ENCODE assay signal across 9 cellular contexts in the genomic region with DNA sequence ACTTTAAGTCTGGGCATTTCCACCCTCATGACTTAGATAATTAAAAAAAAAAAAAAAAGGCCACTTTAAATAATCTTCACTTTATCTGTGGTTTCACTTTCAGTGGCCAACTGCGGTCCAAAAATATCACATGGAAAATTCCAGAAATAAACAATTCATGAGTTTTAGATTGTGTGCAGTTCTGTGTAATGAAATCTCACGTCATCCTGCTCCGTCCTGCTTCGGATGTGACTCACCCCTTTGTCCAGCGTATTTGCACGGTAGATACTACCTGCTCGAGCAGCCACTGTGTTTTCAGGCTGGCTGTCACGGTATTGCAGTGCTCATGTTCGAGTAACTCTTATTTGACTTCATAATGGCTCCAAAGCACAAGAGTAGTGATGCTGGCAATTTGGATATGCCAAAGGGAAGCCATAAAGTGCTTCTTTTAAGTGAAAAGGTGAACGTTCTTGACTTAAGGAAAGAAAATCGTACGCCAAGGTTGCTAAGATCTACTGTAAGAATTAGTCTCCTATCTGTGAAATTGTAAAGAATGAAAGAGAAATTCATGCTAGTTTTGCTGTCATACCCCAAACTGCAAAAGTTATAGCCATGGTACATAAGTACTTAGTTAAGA. TPM values are rescaled to one million over a fixed set of nuclear protein-coding genes. Genes with fewer than 3 reads are reported as not detected.
DNase-seq lines count a peak whose midpoint lies in the region; ATAC-seq and TF ChIP-seq lines count a peak whose summit lies in the region.
"Had no signal": no experiment of that assay in that cellular context is flagged by ENCODE, and none has a peak within 500 bp of the region (broad histone marks: within the 10 kb centered on the region; RNA-seq: fewer than 3 reads in every experiment).

No MANE protein-coding gene starts in this region.

- H3K9me2 ChIP-seq in PC-3 (replicated peaks; ENCODE audit: low read length): no peaks in the 10 kb centered on the region

- CTCF ChIA-PET in PC-3 (lab: Charles Lee): no interaction called here
- CTCF ChIA-PET in activated CD4-positive, alpha-beta memory T cell treated with anti-CD3 and anti-CD28 coated beads, Interleukin-2, amount 10 ng/mL, durations not matched to agents 7 days and 5 days (lab: Charles Lee): no interaction called here

- no peak overlapping the region for H2BK5ac ChIP-seq in mesendoderm (ENCODE audit: low read length)

- intact Hi-C loops in PC-3 (cut with micrococcal nuclease): loop anchor here (1.0 to 10.0 kb wide), 4 partner anchors 59 to 784 kb away; no protein-coding TSS in a partner anchor

- peaks cover 50% of the 10 kb centered on the region for H3K4me1 Mint-ChIP-seq in activated CD4-positive, alpha-beta memory T cell treated with anti-CD3 and anti-CD28 coated beads, Interleukin-2, amount 10 ng/mL, durations not matched to agents 7 days and 5 days

- peaks cover 41% of the 10 kb centered on the region for H3K4me1 ChIP-seq in PC-3 (ENCODE audit: insufficient read depth, low read length)
- H3K4me1 ChIP-seq in mesendoderm (ENCODE audit: control insufficient read depth, low read depth, low read length): peaks cover 2% of the 10 kb centered on the region

- H4K20me1 ChIP-seq in PC-3 (ENCODE audit: low read length): 0 out of 2 replicates have a peak, but pooled peaks cover 6% of the 10 kb centered on the region

- BruUV-seq in PC-3 (replicated peaks; lab: Mats Ljungman, UMichigan): TSS peak; percentile 88

- no peak for TF ChIP-seq CTCF in PC-3 (conservative IDR thresholded peaks at IDR 0.05; ENCODE audit: low read depth, low read length)

- no peaks in the 10 kb centered on the region for H3K27me3 Mint-ChIP-seq in activated CD4-positive, alpha-beta memory T cell treated with anti-CD3 and anti-CD28 coated beads, Interleukin-2, amount 10 ng/mL, durations not matched to agents 7 days and 5 days

- peaks cover 15% of the 10 kb centered on the region for H3K79me1 ChIP-seq in mesendoderm (ENCODE audit: low read length)

- H2BK120ac ChIP-seq in mesendoderm (ENCODE audit: low read depth, low read length): no peak overlapping the region

- H3K9me3 Mint-ChIP-seq in activated CD4-positive, alpha-beta memory T cell treated with anti-CD3 and anti-CD28 coated beads, Interleukin-2, amount 10 ng/mL, durations not matched to agents 7 days and 5 days: no peaks in the 10 kb centered on the region

- H3K23ac ChIP-seq in mesendoderm (ENCODE audit: low read length): peak overlapping the region; percentile 45

- ATAC-seq in HG02623 (IDR thresholded peaks at IDR 0.05; ENCODE audit: unreplicated experiment) (peak; percentile 21), PC-3 (peak; percentile 65)

- no peak overlapping the region for H3K4ac ChIP-seq in mesendoderm (ENCODE audit: low read depth, low read length)

- H3K4me3 ChIP-seq in PC-3 (ENCODE audit: low read length) (peak overlapping the region; percentile 94), mesendoderm (ENCODE audit: low read length) (no peak overlapping the region)

- H3K56ac ChIP-seq in mesendoderm (ENCODE audit: low read length): no peak overlapping the region

- H3K18ac ChIP-seq in mesendoderm (ENCODE audit: low read length): no peak overlapping the region

- H3F3A ChIP-seq in PC-3 (ENCODE audit: low read length, unreplicated experiment): no peaks in the 10 kb centered on the region

- no CpG with 5 or more reads among the region's 12 CpGs for WGBS in mesendoderm (ENCODE audit: extremely low coverage, insufficient coverage, low lambda C conversion rate)

- H3K36me3 ChIP-seq in PC-3 (ENCODE audit: low read depth, low read length) (peaks cover 40% of the 10 kb centered on the region), mesendoderm (ENCODE audit: control insufficient read depth, insufficient read depth, low read length) (peaks cover 5% of the 10 kb centered on the region)

- H2AFZ ChIP-seq in PC-3 (ENCODE audit: low read length): no peak overlapping the region

- peaks cover 56% of the 10 kb centered on the region for H3K36me3 Mint-ChIP-seq in activated CD4-positive, alpha-beta memory T cell treated with anti-CD3 and anti-CD28 coated beads, Interleukin-2, amount 10 ng/mL, durations not matched to agents 7 days and 5 days (ENCODE audit: low read depth)

- H2BK15ac ChIP-seq in mesendoderm (replicated peaks; ENCODE audit: low read depth): no peak overlapping the region

- H3K79me2 ChIP-seq in PC-3 (ENCODE audit: low read length): peaks cover 55% of the 10 kb centered on the region
- peaks cover 5% of the 10 kb centered on the region for H3K79me2 ChIP-seq in mesendoderm (ENCODE audit: control insufficient read depth, insufficient read depth, low read length)

- H3K9ac ChIP-seq in PC-3 (ENCODE audit: low read length) (peak overlapping the region; percentile 98), mesendoderm (ENCODE audit: low read length) (no peak overlapping the region)

- no peak overlapping the region for H3K4me3 Mint-ChIP-seq in activated CD4-positive, alpha-beta memory T cell treated with anti-CD3 and anti-CD28 coated beads, Interleukin-2, amount 10 ng/mL, durations not matched to agents 7 days and 5 days

- H3K27ac Mint-ChIP-seq in activated CD4-positive, alpha-beta memory T cell treated with anti-CD3 and anti-CD28 coated beads, Interleukin-2, amount 10 ng/mL, durations not matched to agents 7 days and 5 days: no peak overlapping the region

- no peak overlapping the region for H2AK5ac ChIP-seq in mesendoderm (ENCODE audit: low read length)

- POLR2A ChIA-PET in PC-3 (lab: Charles Lee; ENCODE audit: unreplicated experiment): no interaction called here
- POLR2A ChIA-PET in activated CD4-positive, alpha-beta memory T cell treated with anti-CD3 and anti-CD28 coated beads, Interleukin-2, amount 10 ng/mL, durations not matched to agents 7 days and 5 days (lab: Charles Lee): no interaction called here

- H3K4me2 ChIP-seq in PC-3 (ENCODE audit: low read length): peak overlapping the region; percentile 89
- no peak overlapping the region for H3K4me2 ChIP-seq in mesendoderm (ENCODE audit: low read length)

- H3K9me3 ChIP-seq in PC-3 (ENCODE audit: low read length): no peaks in the 10 kb centered on the region

- H3K27me3 ChIP-seq in PC-3 (ENCODE audit: low read length): no peaks in the 10 kb centered on the region
- no peaks in the 10 kb centered on the region for H3K27me3 ChIP-seq in mesendoderm (ENCODE audit: insufficient read depth, low read length, poor library complexity)

- peak; percentile 9 for DNase-seq in NCI-H1436 treated with DMSO at 0.1 percent for 48 hours (lab: John Stamatoyannopoulos, UW)
- DNase-seq in NCI-H1436 (lab: John Stamatoyannopoulos, UW): no peak
- DNase-seq in PC-3: peak; percentile 93
- DNase-seq in mesendoderm: no peak
- no peak for DNase-seq in activated CD4-positive, alpha-beta memory T cell treated with anti-CD3 and anti-CD28 coated beads, Interleukin-2, amount 10 ng/mL, durations not matched to agents 7 days and 5 days
- DNase-seq in HUDEP-2 (lab: John Stamatoyannopoulos, UW; ENCODE audit: unreplicated experiment in 76 of 76): no peak
- DNase-seq in stimulated activated CD4-positive, alpha-beta T cell treated with anti-CD3 and anti-CD28 coated beads, Interleukin-4, amount 100 ng/mL, for 4 hours: no peak

- H4K8ac ChIP-seq in mesendoderm (ENCODE audit: low read depth, low read length): no peak overlapping the region

- H3K27ac ChIP-seq in PC-3 (ENCODE audit: low read length) (peak overlapping the region; percentile 86), mesendoderm (ENCODE audit: low read depth, low read length) (no peak overlapping the region)
- H3K27ac ChIP-seq: 22Rv1 had no signal

- H4K5ac ChIP-seq in mesendoderm (ENCODE audit: low read length): no peak overlapping the region

RNA-seq across cellular contexts. Expression of gene E2F7, which starts 2.4 kb away (rescaled TPM):
- 17.2 and 19.0 TPM in 2 replicates for total RNA-seq in PC-3 (2014; rRNA removed)
- 11.2 TPM for polyA plus RNA-seq in mesendoderm (2013, experiment 1 of 2)
- polyA plus RNA-seq in mesendoderm (2013, experiment 2 of 2): 11.2 TPM
- total RNA-seq in activated CD4-positive, alpha-beta memory T cell treated with anti-CD3 and anti-CD28 coated beads, Interleukin-2, amount 10 ng/mL, durations not matched to agents 7 days and 5 days: 10 to 100 TPM; 14.2 to 19.1 TPM

Comparison
In these comparisons a context has a peak if more than half of its experiments do, and no peak if none do; other contexts are left out.
1. DNase-seq: peak in NCI-H1436 treated with DMSO at 0.1 percent for 48 hours (single experiment) and PC-3 (single experiment); none in NCI-H1436 (single experiment), mesendoderm (single experiment), activated CD4-positive, alpha-beta memory T cell treated with anti-CD3 and anti-CD28 coated beads, Interleukin-2, amount 10 ng/mL, durations not matched to agents 7 days and 5 days (single experiment), HUDEP-2 (0 of 76) and stimulated activated CD4-positive, alpha-beta T cell treated with anti-CD3 and anti-CD28 coated beads, Interleukin-4, amount 100 ng/mL, for 4 hours (0 of 2).